ENCODE assay signal across 8 cellular contexts in the genomic region with DNA sequence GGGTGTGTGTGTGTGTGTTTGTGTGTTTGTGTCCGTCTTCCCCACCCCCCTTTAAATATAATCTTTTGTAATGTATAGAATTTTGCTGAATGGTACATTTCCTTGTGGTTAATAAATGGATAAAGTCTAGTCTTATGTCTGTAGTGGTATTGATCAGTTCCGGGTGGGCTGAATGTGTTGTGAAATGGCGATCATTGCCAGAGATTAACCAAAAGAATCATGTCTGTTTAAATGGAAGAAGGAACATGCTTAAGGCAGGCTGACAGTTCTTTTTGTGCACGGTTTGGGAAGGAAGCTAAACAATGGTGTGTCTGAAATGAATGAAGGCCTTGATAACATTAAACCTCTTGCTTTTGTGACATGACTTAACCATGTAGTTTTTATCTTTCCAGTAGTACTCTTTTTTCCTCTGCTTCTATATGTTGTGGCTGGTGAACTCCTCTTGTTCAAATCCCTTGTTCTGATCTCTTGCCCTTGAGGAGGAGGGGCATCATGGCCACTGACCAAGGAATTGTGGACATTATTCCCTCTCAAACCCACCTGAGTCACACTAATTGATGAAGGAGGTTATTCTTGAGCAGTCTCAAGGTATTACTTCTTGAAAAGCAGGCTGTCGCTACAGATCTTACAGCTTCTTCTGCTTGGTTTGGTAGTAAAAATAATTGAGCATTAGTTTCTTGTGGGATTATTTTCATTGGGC. TPM values are rescaled to one million over a fixed set of nuclear protein-coding genes. Genes with fewer than 3 reads are reported as not detected.
DNase-seq lines count a peak whose midpoint lies in the region; ATAC-seq and TF ChIP-seq lines count a peak whose summit lies in the region.

No MANE protein-coding gene starts in this region.

- POLR2A ChIA-PET in activated CD8-positive, alpha-beta T cell treated with anti-CD3 and anti-CD28 coated beads, Interleukin-2, amount 10 ng/mL, durations not matched to agents 7 days and 5 days (lab: Charles Lee): no interaction called here
- POLR2A ChIA-PET in GM10248 (lab: Yijun Ruan, JAX): no interaction called here

- peaks cover 2% of the 10 kb centered on the region for H3K36me3 Mint-ChIP-seq in activated T-cell treated with anti-CD3 and anti-CD28 coated beads, Interleukin-2, amount 50 U/mL, for 4 hours (ENCODE audit: insufficient read depth)
- H3K36me3 Mint-ChIP-seq in activated CD8-positive, alpha-beta T cell treated with anti-CD3 and anti-CD28 coated beads, Interleukin-2, amount 10 ng/mL, durations not matched to agents 7 days and 5 days (ENCODE audit: low read depth): peaks cover 2% of the 10 kb centered on the region
- peaks cover 0 to 4% of the 10 kb centered on the region in 2 donors for H3K36me3 Mint-ChIP-seq in stimulated activated naive B cell treated with anti-CD40 and anti-IgM and Interleukin-4, amounts not matched to agents 10 μg/mL and 1 μg/mL and 100 μg/mL, for 72 hours

- no peaks in the 10 kb centered on the region for H3K9me3 Mint-ChIP-seq in activated T-cell treated with anti-CD3 and anti-CD28 coated beads, Interleukin-2, amount 50 U/mL, for 4 hours
- no peaks in the 10 kb centered on the region for H3K9me3 Mint-ChIP-seq in activated CD8-positive, alpha-beta T cell treated with anti-CD3 and anti-CD28 coated beads, Interleukin-2, amount 10 ng/mL, durations not matched to agents 7 days and 5 days (ENCODE audit: insufficient read depth)
- no peaks in the 10 kb centered on the region for H3K9me3 Mint-ChIP-seq in stimulated activated naive B cell treated with anti-CD40 and anti-IgM and Interleukin-4, amounts not matched to agents 10 μg/mL and 1 μg/mL and 100 μg/mL, for 72 hours

- H3K4me3 Mint-ChIP-seq in activated T-cell treated with anti-CD3 and anti-CD28 coated beads, Interleukin-2, amount 50 U/mL, for 4 hours: peak overlapping the region; percentile 96
- peak overlapping the region; percentile 3 for H3K4me3 Mint-ChIP-seq in activated CD8-positive, alpha-beta T cell treated with anti-CD3 and anti-CD28 coated beads, Interleukin-2, amount 10 ng/mL, durations not matched to agents 7 days and 5 days
- peak overlapping the region; percentile 33 to 53 for H3K4me3 Mint-ChIP-seq in stimulated activated naive B cell treated with anti-CD40 and anti-IgM and Interleukin-4, amounts not matched to agents 10 μg/mL and 1 μg/mL and 100 μg/mL, for 72 hours

- peaks cover 60% of the 10 kb centered on the region for H3K4me1 Mint-ChIP-seq in activated T-cell treated with anti-CD3 and anti-CD28 coated beads, Interleukin-2, amount 50 U/mL, for 4 hours (ENCODE audit: low read depth)
- H3K4me1 Mint-ChIP-seq in activated CD8-positive, alpha-beta T cell treated with anti-CD3 and anti-CD28 coated beads, Interleukin-2, amount 10 ng/mL, durations not matched to agents 7 days and 5 days (ENCODE audit: low read depth): peaks cover 30% of the 10 kb centered on the region
- peaks cover 20 to 47% of the 10 kb centered on the region in 2 donors for H3K4me1 Mint-ChIP-seq in stimulated activated naive B cell treated with anti-CD40 and anti-IgM and Interleukin-4, amounts not matched to agents 10 μg/mL and 1 μg/mL and 100 μg/mL, for 72 hours

- no peak for TF ChIP-seq CTCF in GM10248 (IDR thresholded peaks at IDR 0.05; ENCODE audit: control extremely low read depth, extremely low read depth, low read depth, missing control alignments)

- ATAC-seq in activated T-cell treated with anti-CD3 and anti-CD28 coated beads, Interleukin-2, amount 50 U/mL, for 4 hours: no peak
- no peak for ATAC-seq in activated CD8-positive, alpha-beta T cell treated with anti-CD3 and anti-CD28 coated beads, Interleukin-2, amount 10 ng/mL, durations not matched to agents 7 days and 5 days
- no peak for ATAC-seq in stimulated activated naive B cell treated with anti-CD40 and anti-IgM and Interleukin-4, amounts not matched to agents 10 μg/mL and 1 μg/mL and 100 μg/mL, for 72 hours (replicated peaks)
- no peak for ATAC-seq in HG03342 (IDR thresholded peaks at IDR 0.05; ENCODE audit: unreplicated experiment)

- no peak overlapping the region for H3K27ac Mint-ChIP-seq in activated CD8-positive, alpha-beta T cell treated with anti-CD3 and anti-CD28 coated beads, Interleukin-2, amount 10 ng/mL, durations not matched to agents 7 days and 5 days
- no peak overlapping the region for H3K27ac Mint-ChIP-seq in stimulated activated naive B cell treated with anti-CD40 and anti-IgM and Interleukin-4, amounts not matched to agents 10 μg/mL and 1 μg/mL and 100 μg/mL, for 72 hours

- CTCF ChIA-PET in activated CD8-positive, alpha-beta T cell treated with anti-CD3 and anti-CD28 coated beads, Interleukin-2, amount 10 ng/mL, durations not matched to agents 7 days and 5 days (lab: Charles Lee): no interaction called here
- CTCF ChIA-PET in GM10248 (lab: Yijun Ruan, JAX): interaction anchor here (1.0 to 1.5 kb wide), 3 partner anchors 8 to 24 kb away, joined by 3 to 4 read pairs (median 3); no protein-coding TSS in a partner anchor

- peak overlapping the region; percentile 35 for H3K4me3 ChIP-seq in iPS-18c (ENCODE audit: insufficient read depth, low read depth, low read length)

- no peaks in the 10 kb centered on the region for H3K27me3 Mint-ChIP-seq in activated T-cell treated with anti-CD3 and anti-CD28 coated beads, Interleukin-2, amount 50 U/mL, for 4 hours (ENCODE audit: low read depth)
- peaks cover 65% of the 10 kb centered on the region for H3K27me3 Mint-ChIP-seq in activated CD8-positive, alpha-beta T cell treated with anti-CD3 and anti-CD28 coated beads, Interleukin-2, amount 10 ng/mL, durations not matched to agents 7 days and 5 days (ENCODE audit: low read depth)
- H3K27me3 Mint-ChIP-seq in stimulated activated naive B cell treated with anti-CD40 and anti-IgM and Interleukin-4, amounts not matched to agents 10 μg/mL and 1 μg/mL and 100 μg/mL, for 72 hours: peaks cover 27 to 36% of the 10 kb centered on the region in 2 donors

- DNase-seq in activated T-cell treated with anti-CD3 and anti-CD28 coated beads, Interleukin-2, amount 50 U/mL, for 4 hours: no peak
- no peak for DNase-seq in activated T-cell treated with anti-CD3 and anti-CD28 coated beads for 4 hours
- DNase-seq in activated CD8-positive, alpha-beta T cell treated with anti-CD3 and anti-CD28 coated beads, Interleukin-2, amount 10 ng/mL, durations not matched to agents 7 days and 5 days: no peak
- DNase-seq in stimulated activated naive B cell treated with anti-CD40 and anti-IgM and Interleukin-4, amounts not matched to agents 10 μg/mL and 1 μg/mL and 100 μg/mL, for 72 hours: no peak
- DNase-seq in GM10248 (ENCODE audit: extremely low spot score): no peak
- DNase-seq in NCI-H446 (lab: John Stamatoyannopoulos, UW): no peak

- no peaks in the 10 kb centered on the region for H3K9me3 ChIP-seq in iPS-18c (ENCODE audit: control insufficient read depth, insufficient read depth, low read length)

RNA-seq across cellular contexts. Expression of a gene that starts 1.7 kb away (rescaled TPM):
- 1 to 10 TPM; 6.7 to 7.5 (median 7.0) TPM for total RNA-seq in activated T-cell treated with anti-CD3 and anti-CD28 coated beads, Interleukin-2, amount 50 U/mL, for 4 hours
- 1 to 10 TPM; 1.4 to 1.7 TPM for total RNA-seq in activated CD8-positive, alpha-beta T cell treated with anti-CD3 and anti-CD28 coated beads, Interleukin-2, amount 10 ng/mL, durations not matched to agents 7 days and 5 days

Comparison
In these comparisons a context has a peak if more than half of its experiments do, and no peak if none do; other contexts are left out.
1. H3K4me3 Mint-ChIP-seq: peak in every context shown above with its lines; median percentile 96 in activated T-cell treated with anti-CD3 and anti-CD28 coated beads, Interleukin-2, amount 50 U/mL, for 4 hours; 43 in stimulated activated naive B cell treated with anti-CD40 and anti-IgM and Interleukin-4, amounts not matched to agents 10 μg/mL and 1 μg/mL and 100 μg/mL, for 72 hours; 3 in activated CD8-positive, alpha-beta T cell treated with anti-CD3 and anti-CD28 coated beads, Interleukin-2, amount 10 ng/mL, durations not matched to agents 7 days and 5 days.